ENCODE assay signal across 13 cellular contexts in the genomic region with DNA sequence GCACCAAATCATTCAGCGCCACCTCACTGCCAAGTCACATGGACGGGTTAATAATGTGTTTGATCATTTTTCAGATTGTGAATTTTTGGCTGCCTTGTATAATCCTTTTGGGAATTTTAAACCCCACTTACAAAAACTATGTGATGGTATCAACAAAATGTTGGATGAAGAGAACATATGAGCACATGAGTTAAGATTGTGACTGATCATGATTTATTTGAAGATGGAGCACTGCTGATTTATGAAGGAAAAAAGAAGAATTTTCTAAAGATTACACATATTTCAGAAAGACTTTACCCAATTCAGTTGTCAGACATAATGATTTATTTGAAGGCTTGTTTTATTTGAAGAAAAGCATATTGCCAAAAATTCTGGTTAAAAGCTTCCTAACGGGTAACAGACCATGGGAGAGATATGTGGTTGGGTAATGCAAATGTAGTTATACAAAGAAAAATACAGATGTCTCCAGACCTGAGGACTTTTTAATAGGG. TPM values are rescaled to one million over a fixed set of nuclear protein-coding genes. Genes with fewer than 3 reads are reported as not detected.
A peak's percentile ranks its signal among the peaks of the same experiment; 100 is the strongest.
DNase-seq lines count a peak whose midpoint lies in the region; ATAC-seq and TF ChIP-seq lines count a peak whose summit lies in the region.
"Had no signal": no experiment of that assay in that cellular context is flagged by ENCODE, and none has a peak within 500 bp of the region (broad histone marks: within the 10 kb centered on the region; RNA-seq: fewer than 3 reads in every experiment).

No MANE protein-coding gene starts in this region.

- POLR2A ChIA-PET in activated CD4-positive, alpha-beta memory T cell treated with anti-CD3 and anti-CD28 coated beads, Interleukin-2, amount 10 ng/mL, durations not matched to agents 7 days and 5 days (lab: Charles Lee): interaction anchor here (1.1 to 1.6 kb wide), 2 partner anchors 13 to 26 kb away, joined by 3 to 4 read pairs; no protein-coding TSS in a partner anchor

- H3K4me1 Mint-ChIP-seq in activated T-cell treated with anti-CD3 and anti-CD28 coated beads, Interleukin-2, amount 50 U/mL, for 72 hours (ENCODE audit: low read depth): peaks cover 100% of the 10 kb centered on the region
- peaks cover 78% of the 10 kb centered on the region for H3K4me1 Mint-ChIP-seq in activated CD4-positive, alpha-beta memory T cell treated with anti-CD3 and anti-CD28 coated beads, Interleukin-2, amount 10 ng/mL, durations not matched to agents 7 days and 5 days

- H3K36me3 ChIP-seq in ascending aorta: no peaks in the 10 kb centered on the region
- H3K36me3 ChIP-seq: HAP-1 had no signal

- peak overlapping the region in 1 of 2 donors; percentile 55 for H3K27ac ChIP-seq in ascending aorta

- peak overlapping the region; percentile 99 for H3K27ac Mint-ChIP-seq in activated T-cell treated with anti-CD3 and anti-CD28 coated beads, Interleukin-2, amount 50 U/mL, for 72 hours
- H3K27ac Mint-ChIP-seq in activated CD4-positive, alpha-beta memory T cell treated with anti-CD3 and anti-CD28 coated beads, Interleukin-2, amount 10 ng/mL, durations not matched to agents 7 days and 5 days: peak overlapping the region; percentile 40

- CTCF ChIA-PET in activated CD4-positive, alpha-beta memory T cell treated with anti-CD3 and anti-CD28 coated beads, Interleukin-2, amount 10 ng/mL, durations not matched to agents 7 days and 5 days (lab: Charles Lee): interaction anchor here (1.0 to 1.2 kb wide), 3 partner anchors 9 to 77 kb away, joined by 3 to 5 read pairs (median 4); no protein-coding TSS in a partner anchor

- intact Hi-C loops in ascending aorta (cut with DNase I): no loop called here

- H3K4me3 Mint-ChIP-seq in activated T-cell treated with anti-CD3 and anti-CD28 coated beads, Interleukin-2, amount 50 U/mL, for 72 hours: peak overlapping the region; percentile 1 to 85
- no peak overlapping the region for H3K4me3 Mint-ChIP-seq in activated CD4-positive, alpha-beta memory T cell treated with anti-CD3 and anti-CD28 coated beads, Interleukin-2, amount 10 ng/mL, durations not matched to agents 7 days and 5 days

- no peak for TF ChIP-seq CTCF in ascending aorta (IDR thresholded peaks at IDR 0.05)

- no peak for DNase-seq in activated T-cell treated with anti-CD3 and anti-CD28 coated beads, Interleukin-2, amount 50 U/mL, for 72 hours
- DNase-seq in activated T-cell treated with anti-CD3 and anti-CD28 coated beads, Interleukin-2, amount 50 U/mL, for 48 hours: no peak
- DNase-seq in activated CD4-positive, alpha-beta memory T cell treated with anti-CD3 and anti-CD28 coated beads, Interleukin-2, amount 10 ng/mL, durations not matched to agents 7 days and 5 days: no peak
- DNase-seq in fibroblast of peridontal ligament (ENCODE audit: extremely low read depth): peak; percentile 67
- peak; percentile 19 for DNase-seq in stromal cell of bone marrow (ENCODE audit: low read depth)
- no peak for DNase-seq in ascending aorta (ENCODE audit: low spot score in 2 of 2)
- DNase-seq in NOMO-1 treated with DMSO at 0.1 percent for 48 hours (lab: John Stamatoyannopoulos, UW; ENCODE audit: unreplicated experiment): no peak
- no peak for DNase-seq in NCI-H1436 (lab: John Stamatoyannopoulos, UW)
- DNase-seq: cerebellar nuclear complex, kidney, NCI-H1092 treated with DMSO at 0.1 percent for 48 hours, NCI-H526 treated with DMSO at 0.1 percent for 48 hours had no signal

- peaks cover 21 to 41% of the 10 kb centered on the region in 2 donors for H3K36me3 Mint-ChIP-seq in activated T-cell treated with anti-CD3 and anti-CD28 coated beads, Interleukin-2, amount 50 U/mL, for 72 hours (ENCODE audit: insufficient read depth in 2 of 2)
- H3K36me3 Mint-ChIP-seq in activated CD4-positive, alpha-beta memory T cell treated with anti-CD3 and anti-CD28 coated beads, Interleukin-2, amount 10 ng/mL, durations not matched to agents 7 days and 5 days (ENCODE audit: low read depth): peaks cover 75% of the 10 kb centered on the region

- no peaks in the 10 kb centered on the region for H3K9me3 ChIP-seq in ascending aorta
- H3K9me3 ChIP-seq: HAP-1 had no signal

- H3K27me3 Mint-ChIP-seq in activated T-cell treated with anti-CD3 and anti-CD28 coated beads, Interleukin-2, amount 50 U/mL, for 72 hours (ENCODE audit: low read depth): no peaks in the 10 kb centered on the region
- H3K27me3 Mint-ChIP-seq in activated CD4-positive, alpha-beta memory T cell treated with anti-CD3 and anti-CD28 coated beads, Interleukin-2, amount 10 ng/mL, durations not matched to agents 7 days and 5 days: no peaks in the 10 kb centered on the region

- H3K4me1 ChIP-seq in ascending aorta: peaks cover 0 to 27% of the 10 kb centered on the region in 2 donors

- no peak for ATAC-seq in activated T-cell treated with anti-CD3 and anti-CD28 coated beads, Interleukin-2, amount 50 U/mL, for 72 hours (replicated peaks in 1 of 2)

- H3K4me3 ChIP-seq in ascending aorta: no peak overlapping the region
- H3K4me3 ChIP-seq: HAP-1 had no signal

- no peaks in the 10 kb centered on the region for H3K9me3 Mint-ChIP-seq in activated T-cell treated with anti-CD3 and anti-CD28 coated beads, Interleukin-2, amount 50 U/mL, for 72 hours
- no peaks in the 10 kb centered on the region for H3K9me3 Mint-ChIP-seq in activated CD4-positive, alpha-beta memory T cell treated with anti-CD3 and anti-CD28 coated beads, Interleukin-2, amount 10 ng/mL, durations not matched to agents 7 days and 5 days

- H3K27me3 ChIP-seq in ascending aorta: no peaks in the 10 kb centered on the region

RNA-seq across cellular contexts. Expression of gene TNFAIP8, which starts 37.4 kb away (rescaled TPM):
- total RNA-seq in activated T-cell treated with anti-CD3 and anti-CD28 coated beads, Interleukin-2, amount 50 U/mL, for 72 hours: 100 to 1,000 TPM; 117 to 137 TPM
- 100 to 1,000 TPM; 161 to 163 TPM for total RNA-seq in activated CD4-positive, alpha-beta memory T cell treated with anti-CD3 and anti-CD28 coated beads, Interleukin-2, amount 10 ng/mL, durations not matched to agents 7 days and 5 days
- 3.5 TPM for total RNA-seq in ascending aorta

RNA-seq across cellular contexts. Expression of gene HSD17B4, which starts 59.1 kb away (rescaled TPM):
- total RNA-seq in activated T-cell treated with anti-CD3 and anti-CD28 coated beads, Interleukin-2, amount 50 U/mL, for 72 hours: 10 to 100 TPM; 63.1 to 90.6 TPM
- 10 to 100 TPM; 57.2 to 59.1 TPM for total RNA-seq in activated CD4-positive, alpha-beta memory T cell treated with anti-CD3 and anti-CD28 coated beads, Interleukin-2, amount 10 ng/mL, durations not matched to agents 7 days and 5 days
- 65.0 TPM for total RNA-seq in ascending aorta

Comparison
In these comparisons a context has a peak if more than half of its experiments do, and no peak if none do; other contexts are left out.
1. DNase-seq: peak in fibroblast of peridontal ligament (single experiment) and stromal cell of bone marrow (single experiment); none in activated T-cell treated with anti-CD3 and anti-CD28 coated beads, Interleukin-2, amount 50 U/mL, for 72 hours (0 of 2), activated T-cell treated with anti-CD3 and anti-CD28 coated beads, Interleukin-2, amount 50 U/mL, for 48 hours (0 of 2), activated CD4-positive, alpha-beta memory T cell treated with anti-CD3 and anti-CD28 coated beads, Interleukin-2, amount 10 ng/mL, durations not matched to agents 7 days and 5 days (single experiment), ascending aorta (0 of 2), NOMO-1 treated with DMSO at 0.1 percent for 48 hours (single experiment) and NCI-H1436 (single experiment).
2. RNA of gene TNFAIP8, which starts 37.4 kb away (total RNA-seq): 161 to 163 TPM in activated CD4-positive, alpha-beta memory T cell treated with anti-CD3 and anti-CD28 coated beads, Interleukin-2, amount 10 ng/mL, durations not matched to agents 7 days and 5 days and 117 to 137 TPM in activated T-cell treated with anti-CD3 and anti-CD28 coated beads, Interleukin-2, amount 50 U/mL, for 72 hours; 3.5 TPM in ascending aorta (single experiment); every median in the first group is over 10 times any median in the second.